ENCODE assay signal across 8 cellular contexts in genomic region chr19:42219812-42220750, GRCh38. TPM values are rescaled to one million over a fixed set of nuclear protein-coding genes. Genes with fewer than 3 reads are reported as not detected.
DNase-seq lines count a peak whose midpoint lies in the region; ATAC-seq, FAIRE-seq and TF ChIP-seq lines count a peak whose summit lies in the region.

ZNF526 (plus strand) TSS chr19:42220312; CDS start chr19:42224404, 4,092 bp downstream.

- peak within 1 kb of the TSS; percentile 90 for H3K4me3 ChIP-seq in OCI-LY3 (ENCODE audit: low read length)

- H3K4me3 Mint-ChIP-seq in endothelial cell (ENCODE audit: unreplicated experiment) (peak within 1 kb of the TSS; percentile 100), mesothelial cell of epicardium (peak within 1 kb of the TSS; percentile 95)

- peaks cover 25% of the 10 kb centered on the region for H3K36me3 ChIP-seq in OCI-LY3 (replicated peaks; ENCODE audit: low read depth, low read length)

- H3K4me1 Mint-ChIP-seq in endothelial cell (ENCODE audit: unreplicated experiment) (peaks cover 34% of the 10 kb centered on the region), mesothelial cell of epicardium (peaks cover 35% of the 10 kb centered on the region)

- H3K9me3 ChIP-seq in OCI-LY3 (ENCODE audit: insufficient read depth, low read length): no peaks in the 10 kb centered on the region

- H3K27ac Mint-ChIP-seq in endothelial cell (ENCODE audit: unreplicated experiment) (peak within 1 kb of the TSS; percentile 95), mesothelial cell of epicardium (peak within 1 kb of the TSS; percentile 97)

- H3K4me1 ChIP-seq in OCI-LY3 (ENCODE audit: low read length): peaks cover 27% of the 10 kb centered on the region

- TF ChIP-seq CTCF in D721Med (IDR thresholded peaks at IDR 0.05; ENCODE audit: insufficient read depth, missing control alignments): peak; percentile 26
- TF ChIP-seq CTCF in OCI-LY3 (IDR thresholded peaks at IDR 0.05; ENCODE audit: low read depth, low read length): no peak
- no peak for TF ChIP-seq CTCF in endothelial cell (IDR thresholded peaks at IDR 0.05; ENCODE audit: unreplicated experiment)
- TF ChIP-seq CTCF in mesothelial cell of epicardium (IDR thresholded peaks at IDR 0.05; ENCODE audit: unreplicated experiment): no peak

- peak within 1 kb of the TSS; percentile 75 for H3K27ac ChIP-seq in OCI-LY3 (ENCODE audit: low read length)

- H3K36me3 Mint-ChIP-seq in endothelial cell (ENCODE audit: low read depth, unreplicated experiment) (peaks cover 29% of the 10 kb centered on the region), mesothelial cell of epicardium (peaks cover 13% of the 10 kb centered on the region)

- H3K27me3 Mint-ChIP-seq in endothelial cell (ENCODE audit: unreplicated experiment): peaks cover 20% of the 10 kb centered on the region
- H3K27me3 Mint-ChIP-seq in mesothelial cell of epicardium (ENCODE audit: low read depth): peaks cover 1% of the 10 kb centered on the region

- peak within 1 kb of the TSS; percentile 99 for H3K4me2 ChIP-seq in OCI-LY3 (ENCODE audit: low read length)

- peak within 1 kb of the TSS; percentile 9 for H2AFZ ChIP-seq in OCI-LY3 (ENCODE audit: low read depth, low read length)

- no peaks in the 10 kb centered on the region for H3K27me3 ChIP-seq in OCI-LY3 (ENCODE audit: low read depth, low read length)

- peaks cover 22% of the 10 kb centered on the region; the same call in 1 of the 2 replicates for H4K20me1 ChIP-seq in OCI-LY3 (ENCODE audit: insufficient read depth, low read length)

- FAIRE-seq in D721Med (lab: Jason Lieb, UNC): no peak

- peak; percentile 69 for ATAC-seq in GM21526 (IDR thresholded peaks at IDR 0.05; ENCODE audit: low FRiP score, unreplicated experiment)

- H3K79me2 ChIP-seq in OCI-LY3 (ENCODE audit: low read length): peaks cover 76% of the 10 kb centered on the region

- peak within 1 kb of the TSS; percentile 88 for H3K9ac ChIP-seq in OCI-LY3 (ENCODE audit: low read length)

- H3K9me3 Mint-ChIP-seq in endothelial cell (ENCODE audit: unreplicated experiment): no peaks in the 10 kb centered on the region
- H3K9me3 Mint-ChIP-seq in mesothelial cell of epicardium: no peaks in the 10 kb centered on the region

- DNase-seq in D721Med (ENCODE audit: insufficient read length, low spot score) (peak; percentile 100), HuH-7.5 (ENCODE audit: low spot score) (peak; percentile 99), endothelial cell (ENCODE audit: low spot score) (peak; percentile 96), mesothelial cell of epicardium (ENCODE audit: low spot score in 2 of 2, unreplicated experiment in 2 of 2) (peak; percentile 96 to 97)
- DNase-seq in activated CD8-positive, alpha-beta memory T cell treated with anti-CD3 and anti-CD28 coated beads, Interleukin-2, amount 50 U/mL, for 4 hours: peak; percentile 95
- peak; percentile 93 to 94 for DNase-seq in stimulated activated CD8-positive, alpha-beta memory T cell treated with anti-CD3 and anti-CD28 coated beads, Interleukin-15, amount 100 ng/mL, for 4 hours (ENCODE audit: low read depth in 2 of 2)

RNA-seq across cellular contexts. Expression of gene ZNF526, which starts in this region (rescaled TPM):
- total RNA-seq in endothelial cell (ENCODE audit: unreplicated experiment) (13.9 TPM), mesothelial cell of epicardium (12.3 to 13.4 TPM (median 13.3 TPM) in 3 replicates)

Comparison
In these comparisons a context has a peak if more than half of its experiments do, and no peak if none do; other contexts are left out.
1. Peak in every context shown above with its lines: DNase-seq, ATAC-seq, H3K4me3 ChIP-seq and H3K27ac ChIP-seq.